In the genomic region with DNA sequence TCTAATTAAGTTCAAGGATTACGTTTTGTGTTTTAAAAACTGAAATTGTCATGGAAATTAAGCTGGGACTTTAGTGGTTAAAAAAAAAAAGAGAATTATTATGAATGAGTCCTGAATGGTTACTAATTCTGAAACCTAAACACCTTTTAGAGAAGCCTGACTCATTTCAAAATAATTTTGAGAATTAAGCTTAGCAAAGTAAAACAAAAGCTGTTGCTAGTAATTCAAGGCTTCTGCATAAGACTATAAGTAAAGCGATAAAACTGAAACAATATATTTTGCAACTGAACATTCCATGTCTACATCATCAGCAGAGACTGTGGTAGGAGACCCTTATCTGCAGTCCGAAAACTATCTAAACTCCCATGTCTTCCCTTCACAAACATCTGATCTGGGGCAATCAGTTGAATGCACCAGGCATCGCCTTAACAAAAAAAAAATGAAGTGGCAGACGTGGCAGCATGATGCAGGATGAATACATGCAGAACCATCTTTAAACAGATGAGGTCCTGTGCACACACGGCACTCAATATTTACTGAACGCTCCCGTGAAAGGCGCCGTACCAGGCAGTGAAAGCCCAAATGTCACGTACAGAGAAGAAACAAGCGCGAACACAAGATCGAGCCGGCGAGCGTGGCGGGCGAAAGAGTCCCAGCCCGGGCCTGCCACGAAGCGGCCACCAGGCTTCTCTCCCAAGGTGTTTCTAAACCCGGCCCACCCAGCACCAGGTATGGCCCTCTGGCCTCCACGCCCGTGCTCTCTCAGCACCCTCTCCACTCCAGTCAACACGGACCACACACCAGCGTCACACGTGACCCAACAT, we compare ENCODE assay signal across 2 cellular contexts.
TF ChIP-seq lines count a peak whose summit lies in the region.

No MANE protein-coding gene starts in this region.

TF ChIP-seq in GM23338, 12 proteins besides CTCF, POLR2A, EP300 and RAD21 (continued from another document and continues in another):
- TF ChIP-seq, protein P1, sequence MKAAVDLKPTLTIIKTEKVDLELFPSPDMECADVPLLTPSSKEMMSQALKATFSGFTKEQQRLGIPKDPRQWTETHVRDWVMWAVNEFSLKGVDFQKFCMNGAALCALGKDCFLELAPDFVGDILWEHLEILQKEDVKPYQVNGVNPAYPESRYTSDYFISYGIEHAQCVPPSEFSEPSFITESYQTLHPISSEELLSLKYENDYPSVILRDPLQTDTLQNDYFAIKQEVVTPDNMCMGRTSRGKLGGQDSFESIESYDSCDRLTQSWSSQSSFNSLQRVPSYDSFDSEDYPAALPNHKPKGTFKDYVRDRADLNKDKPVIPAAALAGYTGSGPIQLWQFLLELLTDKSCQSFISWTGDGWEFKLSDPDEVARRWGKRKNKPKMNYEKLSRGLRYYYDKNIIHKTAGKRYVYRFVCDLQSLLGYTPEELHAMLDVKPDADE (IDR thresholded peaks at IDR 0.05): no peak
- TF ChIP-seq EZH2phosphoT487 (IDR thresholded peaks at IDR 0.05; ENCODE audit: unreplicated experiment) (no peak), POLR2AphosphoS5 (IDR thresholded peaks at IDR 0.05; ENCODE audit: low read depth) (no peak), CREB1 (CRISPR knock-in tag; IDR thresholded peaks at IDR 0.05; ENCODE audit: low read depth) (no peak), ZNF114 (CRISPR knock-in tag; IDR thresholded peaks at IDR 0.05) (no peak), JUNB (IDR thresholded peaks at IDR 0.05; ENCODE audit: unreplicated experiment) (no peak)
- TF ChIP-seq, protein P2, sequence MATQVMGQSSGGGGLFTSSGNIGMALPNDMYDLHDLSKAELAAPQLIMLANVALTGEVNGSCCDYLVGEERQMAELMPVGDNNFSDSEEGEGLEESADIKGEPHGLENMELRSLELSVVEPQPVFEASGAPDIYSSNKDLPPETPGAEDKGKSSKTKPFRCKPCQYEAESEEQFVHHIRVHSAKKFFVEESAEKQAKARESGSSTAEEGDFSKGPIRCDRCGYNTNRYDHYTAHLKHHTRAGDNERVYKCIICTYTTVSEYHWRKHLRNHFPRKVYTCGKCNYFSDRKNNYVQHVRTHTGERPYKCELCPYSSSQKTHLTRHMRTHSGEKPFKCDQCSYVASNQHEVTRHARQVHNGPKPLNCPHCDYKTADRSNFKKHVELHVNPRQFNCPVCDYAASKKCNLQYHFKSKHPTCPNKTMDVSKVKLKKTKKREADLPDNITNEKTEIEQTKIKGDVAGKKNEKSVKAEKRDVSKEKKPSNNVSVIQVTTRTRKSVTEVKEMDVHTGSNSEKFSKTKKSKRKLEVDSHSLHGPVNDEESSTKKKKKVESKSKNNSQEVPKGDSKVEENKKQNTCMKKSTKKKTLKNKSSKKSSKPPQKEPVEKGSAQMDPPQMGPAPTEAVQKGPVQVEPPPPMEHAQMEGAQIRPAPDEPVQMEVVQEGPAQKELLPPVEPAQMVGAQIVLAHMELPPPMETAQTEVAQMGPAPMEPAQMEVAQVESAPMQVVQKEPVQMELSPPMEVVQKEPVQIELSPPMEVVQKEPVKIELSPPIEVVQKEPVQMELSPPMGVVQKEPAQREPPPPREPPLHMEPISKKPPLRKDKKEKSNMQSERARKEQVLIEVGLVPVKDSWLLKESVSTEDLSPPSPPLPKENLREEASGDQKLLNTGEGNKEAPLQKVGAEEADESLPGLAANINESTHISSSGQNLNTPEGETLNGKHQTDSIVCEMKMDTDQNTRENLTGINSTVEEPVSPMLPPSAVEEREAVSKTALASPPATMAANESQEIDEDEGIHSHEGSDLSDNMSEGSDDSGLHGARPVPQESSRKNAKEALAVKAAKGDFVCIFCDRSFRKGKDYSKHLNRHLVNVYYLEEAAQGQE (IDR thresholded peaks at IDR 0.05; ENCODE audit: unreplicated experiment): no peak

TF ChIP-seq in WTC11, 78 proteins besides CTCF, POLR2A, EP300 and RAD21:
- TF ChIP-seq, protein P3, sequence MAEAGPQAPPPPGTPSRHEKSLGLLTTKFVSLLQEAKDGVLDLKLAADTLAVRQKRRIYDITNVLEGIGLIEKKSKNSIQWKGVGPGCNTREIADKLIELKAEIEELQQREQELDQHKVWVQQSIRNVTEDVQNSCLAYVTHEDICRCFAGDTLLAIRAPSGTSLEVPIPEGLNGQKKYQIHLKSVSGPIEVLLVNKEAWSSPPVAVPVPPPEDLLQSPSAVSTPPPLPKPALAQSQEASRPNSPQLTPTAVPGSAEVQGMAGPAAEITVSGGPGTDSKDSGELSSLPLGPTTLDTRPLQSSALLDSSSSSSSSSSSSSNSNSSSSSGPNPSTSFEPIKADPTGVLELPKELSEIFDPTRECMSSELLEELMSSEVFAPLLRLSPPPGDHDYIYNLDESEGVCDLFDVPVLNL (CRISPR knock-in tag; IDR thresholded peaks at IDR 0.05; ENCODE audit: borderline replicate concordance, low read depth): no peak
- TF ChIP-seq ZNF219 (CRISPR knock-in tag; IDR thresholded peaks at IDR 0.05; ENCODE audit: borderline replicate concordance): no peak
- TF ChIP-seq ZBTB21 (CRISPR knock-in tag; IDR thresholded peaks at IDR 0.05; ENCODE audit: borderline replicate concordance): no peak
- TF ChIP-seq FOXJ3 (CRISPR knock-in tag; IDR thresholded peaks at IDR 0.05; ENCODE audit: borderline replicate concordance): no peak
- TF ChIP-seq, protein P4, sequence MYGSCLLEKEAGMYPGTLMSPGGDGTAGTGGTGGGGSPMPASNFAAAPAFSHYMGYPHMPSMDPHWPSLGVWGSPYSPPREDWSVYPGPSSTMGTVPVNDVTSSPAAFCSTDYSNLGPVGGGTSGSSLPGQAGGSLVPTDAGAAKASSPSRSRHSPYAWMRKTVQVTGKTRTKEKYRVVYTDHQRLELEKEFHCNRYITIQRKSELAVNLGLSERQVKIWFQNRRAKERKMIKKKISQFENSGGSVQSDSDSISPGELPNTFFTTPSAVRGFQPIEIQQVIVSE (CRISPR knock-in tag; IDR thresholded peaks at IDR 0.05; ENCODE audit: borderline replicate concordance): no peak
- TF ChIP-seq, protein P5, sequence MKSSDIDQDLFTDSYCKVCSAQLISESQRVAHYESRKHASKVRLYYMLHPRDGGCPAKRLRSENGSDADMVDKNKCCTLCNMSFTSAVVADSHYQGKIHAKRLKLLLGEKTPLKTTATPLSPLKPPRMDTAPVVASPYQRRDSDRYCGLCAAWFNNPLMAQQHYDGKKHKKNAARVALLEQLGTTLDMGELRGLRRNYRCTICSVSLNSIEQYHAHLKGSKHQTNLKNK (CRISPR knock-in tag; IDR thresholded peaks at IDR 0.05): no peak
- TF ChIP-seq, protein P6, sequence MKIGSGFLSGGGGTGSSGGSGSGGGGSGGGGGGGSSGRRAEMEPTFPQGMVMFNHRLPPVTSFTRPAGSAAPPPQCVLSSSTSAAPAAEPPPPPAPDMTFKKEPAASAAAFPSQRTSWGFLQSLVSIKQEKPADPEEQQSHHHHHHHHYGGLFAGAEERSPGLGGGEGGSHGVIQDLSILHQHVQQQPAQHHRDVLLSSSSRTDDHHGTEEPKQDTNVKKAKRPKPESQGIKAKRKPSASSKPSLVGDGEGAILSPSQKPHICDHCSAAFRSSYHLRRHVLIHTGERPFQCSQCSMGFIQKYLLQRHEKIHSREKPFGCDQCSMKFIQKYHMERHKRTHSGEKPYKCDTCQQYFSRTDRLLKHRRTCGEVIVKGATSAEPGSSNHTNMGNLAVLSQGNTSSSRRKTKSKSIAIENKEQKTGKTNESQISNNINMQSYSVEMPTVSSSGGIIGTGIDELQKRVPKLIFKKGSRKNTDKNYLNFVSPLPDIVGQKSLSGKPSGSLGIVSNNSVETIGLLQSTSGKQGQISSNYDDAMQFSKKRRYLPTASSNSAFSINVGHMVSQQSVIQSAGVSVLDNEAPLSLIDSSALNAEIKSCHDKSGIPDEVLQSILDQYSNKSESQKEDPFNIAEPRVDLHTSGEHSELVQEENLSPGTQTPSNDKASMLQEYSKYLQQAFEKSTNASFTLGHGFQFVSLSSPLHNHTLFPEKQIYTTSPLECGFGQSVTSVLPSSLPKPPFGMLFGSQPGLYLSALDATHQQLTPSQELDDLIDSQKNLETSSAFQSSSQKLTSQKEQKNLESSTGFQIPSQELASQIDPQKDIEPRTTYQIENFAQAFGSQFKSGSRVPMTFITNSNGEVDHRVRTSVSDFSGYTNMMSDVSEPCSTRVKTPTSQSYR (CRISPR knock-in tag; IDR thresholded peaks at IDR 0.05): no peak
- no peak for TF ChIP-seq ZNF232 (CRISPR knock-in tag; IDR thresholded peaks at IDR 0.05)
